In the genomic region with DNA sequence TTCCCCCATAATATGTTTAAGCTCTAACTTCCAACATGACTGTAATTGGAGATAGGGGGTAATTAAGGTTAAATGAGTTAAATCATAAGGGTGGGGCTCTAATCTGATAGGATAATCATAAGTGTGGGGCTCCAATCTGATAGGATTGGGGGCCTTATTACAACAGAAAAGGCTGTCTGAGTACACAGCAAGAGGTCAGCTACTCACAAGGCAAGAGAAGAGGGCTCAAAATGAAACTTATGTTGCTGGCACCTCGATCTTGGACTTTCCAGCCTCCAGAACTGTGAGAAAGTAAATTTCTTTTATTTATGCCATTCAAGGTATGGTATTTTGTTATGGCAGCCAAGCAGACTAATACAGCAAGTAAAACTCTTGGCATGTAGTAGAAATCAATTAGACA, we compare ENCODE assay signal across 1 cellular context.
TF ChIP-seq lines count a peak whose summit lies in the region.

No MANE protein-coding gene starts in this region.

TF ChIP-seq in endothelial cell of umbilical vein, 7 proteins besides CTCF, POLR2A, EP300 and RAD21:
- TF ChIP-seq POLR2AphosphoS5 (IDR thresholded peaks at IDR 0.05; ENCODE audit: insufficient read depth, low read depth, low read length) (no peak), GATA2 (IDR thresholded peaks at IDR 0.05; ENCODE audit: insufficient read depth, insufficient read length, low read depth, low read length) (no peak)
